ENCODE assay signal across 10 cellular contexts in the genomic region with DNA sequence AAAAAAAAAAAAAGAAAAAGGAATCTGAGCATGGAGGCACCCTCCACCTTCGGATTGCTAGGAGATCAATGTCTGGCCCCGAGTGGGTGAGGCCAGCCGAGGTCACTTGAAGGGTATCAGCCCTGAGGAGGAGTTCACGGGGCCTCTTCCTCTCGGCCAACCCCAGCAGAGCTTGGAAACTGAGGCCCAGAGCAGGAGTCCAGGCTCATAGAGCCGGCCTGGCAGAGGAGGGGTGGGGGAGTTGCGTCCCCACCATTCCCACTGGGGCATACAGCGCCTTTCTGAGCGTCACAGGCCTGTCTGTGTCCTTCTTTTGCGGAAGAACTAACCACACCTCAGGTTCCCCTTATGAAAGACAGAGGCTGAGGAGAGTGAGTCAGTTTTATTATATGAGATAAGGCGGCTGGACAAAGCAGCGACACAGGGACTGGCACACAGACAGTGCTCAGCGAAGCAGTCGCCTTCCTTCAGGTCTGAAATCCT. TPM values are rescaled to one million over a fixed set of nuclear protein-coding genes. Genes with fewer than 3 reads are reported as not detected.
A peak's percentile ranks its signal among the peaks of the same experiment; 100 is the strongest.
DNase-seq lines count a peak whose midpoint lies in the region; ATAC-seq and TF ChIP-seq lines count a peak whose summit lies in the region.
"Had no signal": no experiment of that assay in that cellular context is flagged by ENCODE, and none has a peak within 500 bp of the region (broad histone marks: within the 10 kb centered on the region; RNA-seq: fewer than 3 reads in every experiment).

No MANE protein-coding gene starts in this region.

- peak overlapping the region; percentile 94 for H3K27ac Mint-ChIP-seq in neural progenitor cell

- no peaks in the 10 kb centered on the region for H3K36me3 Mint-ChIP-seq in neural progenitor cell

- H3K4me3 Mint-ChIP-seq in neural progenitor cell, result no peak overlapping the region

- H3K36me3 ChIP-seq in Peyer's patch, result no peaks in the 10 kb centered on the region
- no peaks in the 10 kb centered on the region for H3K36me3 ChIP-seq in neural progenitor cell

- H3K79me2 ChIP-seq in neural progenitor cell (ENCODE audit: low read depth), result no peaks in the 10 kb centered on the region

- no peaks in the 10 kb centered on the region for H4K20me1 ChIP-seq in neural progenitor cell (ENCODE audit: low read depth)

- DNase-seq in ELR (ENCODE audit: low read depth), result peak; percentile 76
- peak in 2 of 3 donors; percentile 77 to 80 for DNase-seq in Peyer's patch
- peak; percentile 82 for DNase-seq in epithelial cell of esophagus (ENCODE audit: low read depth)
- no peak for DNase-seq in neural progenitor cell (ENCODE audit: low spot score)
- DNase-seq in superior temporal gyrus (ENCODE audit: extremely low spot score), result no peak
- DNase-seq in NCI-H1417 (lab: John Stamatoyannopoulos, UW), result no peak
- no peak for DNase-seq in NCI-H82 treated with DMSO at 0.1 percent for 48 hours (lab: John Stamatoyannopoulos, UW; ENCODE audit: unreplicated experiment)
- DNase-seq: activated naive CD4-positive, alpha-beta T cell treated with anti-CD3 and anti-CD28 coated beads, Interleukin-2, amount 50 U/mL, for 16 hours; head of caudate nucleus had no signal

- H3K27ac ChIP-seq in Peyer's patch (peak overlapping the region in 3 of 4 donors; percentile 87 to 89 (median 88)), neural progenitor cell (no peak overlapping the region)

- peaks cover 6 to 61% (median 18%) of the 10 kb centered on the region in 4 donors for H3K4me1 ChIP-seq in Peyer's patch
- H3K4me1 ChIP-seq in neural progenitor cell, result peaks cover 41% of the 10 kb centered on the region

- H3K27me3 ChIP-seq in Peyer's patch (no peaks in the 10 kb centered on the region), neural progenitor cell (no peaks in the 10 kb centered on the region)

- peak in 1 of 6 experiments; percentile 4 for TF ChIP-seq CTCF in Peyer's patch (IDR thresholded peaks at IDR 0.05)
- TF ChIP-seq CTCF in epithelial cell of esophagus (IDR thresholded peaks at IDR 0.05; ENCODE audit: insufficient read depth, low read depth, low read length, missing control alignments), result no peak
- no peak for TF ChIP-seq CTCF in neural progenitor cell (IDR thresholded peaks at IDR 0.05)

- H3K27me3 Mint-ChIP-seq in neural progenitor cell (ENCODE audit: insufficient read depth, low read depth), result peaks cover 11% of the 10 kb centered on the region

- H3K9ac ChIP-seq in neural progenitor cell, result no peak overlapping the region

- H3K9me3 Mint-ChIP-seq in neural progenitor cell, result no peaks in the 10 kb centered on the region

- H3K9me3 ChIP-seq in Peyer's patch (no peaks in the 10 kb centered on the region), neural progenitor cell (ENCODE audit: low read depth) (no peaks in the 10 kb centered on the region)

- peak in 1 of 2 donors; percentile 77 for TF ChIP-seq POLR2A in Peyer's patch (IDR thresholded peaks at IDR 0.05)

- H3K4me1 Mint-ChIP-seq in neural progenitor cell, result peaks cover 53% of the 10 kb centered on the region

- H3K4me3 ChIP-seq in Peyer's patch, result no peak overlapping the region
- no peak overlapping the region for H3K4me3 ChIP-seq in epithelial cell of esophagus (ENCODE audit: low read length)
- no peak overlapping the region for H3K4me3 ChIP-seq in neural progenitor cell

- H3K4me2 ChIP-seq in neural progenitor cell, result no peak overlapping the region

- no peak overlapping the region for H2AFZ ChIP-seq in neural progenitor cell (replicated peaks)

- no peak for ATAC-seq in GM21528 (IDR thresholded peaks at IDR 0.05; ENCODE audit: low FRiP score, unreplicated experiment)

- H3F3A ChIP-seq in neural progenitor cell (ENCODE audit: low read depth), result peaks cover 29% of the 10 kb centered on the region

RNA-seq across cellular contexts. Expression of a gene that starts 17.1 kb away (rescaled TPM):
- 10 to 100 TPM; 23.5 to 42.6 (median 35.5) TPM for total RNA-seq in Peyer's patch
- 14.9 and 40.9 TPM in 2 replicates for total RNA-seq in neural progenitor cell (ENCODE audit: low replicate concordance)

RNA-seq across cellular contexts. Expression of a gene that starts 39.4 kb away (rescaled TPM):
- total RNA-seq in Peyer's patch (10 to 100 TPM in 1 of 4 donors, 1 to 10 TPM in 3; 6.0 to 16.5 (median 7.3) TPM), neural progenitor cell (ENCODE audit: low replicate concordance) (10.9 and 22.2 TPM in 2 replicates)

Comparison
In these comparisons a context has a peak if more than half of its experiments do, and no peak if none do; other contexts are left out.
1. DNase-seq: peak in ELR (single experiment), Peyer's patch (2 of 3) and epithelial cell of esophagus (single experiment); none in neural progenitor cell (single experiment), superior temporal gyrus (single experiment), NCI-H1417 (0 of 3) and NCI-H82 treated with DMSO at 0.1 percent for 48 hours (single experiment).